In genomic region chr15:85963262-85963760, GRCh38 we compare ENCODE assay signal across 10 cellular contexts.
"Had no signal": no experiment of that assay in that cellular context is flagged by ENCODE, and none has a peak within 500 bp of the region (broad histone marks: within the 10 kb centered on the region; RNA-seq: fewer than 3 reads in every experiment).

No MANE protein-coding gene starts in this region.

- H3K36me3 ChIP-seq: HAP-1 had no signal

- H3K4me1 Mint-ChIP-seq: IgD-negative memory B cell had no signal

- H3K4me3 ChIP-seq: GM23248, HAP-1, K562 had no signal

- H3K27ac Mint-ChIP-seq: HFFc6, IgD-negative memory B cell had no signal

- DNase-seq: GM23248, GOT3, H7, HFFc6, KG1 had no signal

- H3K9me3 ChIP-seq: HAP-1 had no signal

- H3K36me3 Mint-ChIP-seq: IgD-negative memory B cell had no signal

- H3K4me3 Mint-ChIP-seq: HFFc6, IgD-negative memory B cell had no signal

- H3K4me1 ChIP-seq: HAP-1 had no signal

- H3K27ac ChIP-seq: GM23248 had no signal

- H3K9me3 Mint-ChIP-seq: IgD-negative memory B cell had no signal

- H3K9ac ChIP-seq: GM23248 had no signal

- ATAC-seq: HCT116, HepG2, K562 had no signal

- FAIRE-seq: HepG2, K562 had no signal

- H2AFZ ChIP-seq: GM23248 had no signal
